ENCODE assay signal across 8 cellular contexts in genomic region chr20:45880988-45881788, GRCh38. TPM values are rescaled to one million over a fixed set of nuclear protein-coding genes. Genes with fewer than 3 reads are reported as not detected.
DNase-seq lines count a peak whose midpoint lies in the region; ATAC-seq, FAIRE-seq and TF ChIP-seq lines count a peak whose summit lies in the region.

TSS of gene ZSWIM1 (plus strand) at chr20:45881227. CDS start at chr20:45882593, 1,366 bp downstream.

- intact Hi-C loops in vagina (cut with DNase I): loop anchor here (10.0 kb wide), 1 partner anchor 66 kb away; the partner anchor contains the start of gene UBE2C

- TF ChIP-seq CTCF in astrocyte of the cerebellum (IDR thresholded peaks at IDR 0.05; ENCODE audit: low read depth, low read length, missing control alignments): no peak
- TF ChIP-seq CTCF in vagina (IDR thresholded peaks at IDR 0.05): no peak

- TF ChIP-seq POLR2A in vagina (IDR thresholded peaks at IDR 0.05): peak in 1 of 2 donors; percentile 50

- no peaks in the 10 kb centered on the region for H3K9me3 ChIP-seq in vagina

- no peaks in the 10 kb centered on the region for H3K27me3 ChIP-seq in vagina

- peaks cover 0 to 39% of the 10 kb centered on the region in 2 donors for H3K36me3 ChIP-seq in vagina

- in situ Hi-C loops in astrocyte of the cerebellum (cut with HindIII; ENCODE audit: low sequenced_read_pairs): no loop called here

- H3K4me1 ChIP-seq in vagina: peaks cover 29% of the 10 kb centered on the region

- FAIRE-seq in GM18507 (lab: Jason Lieb, UNC): peak; percentile 98

- DNase-seq in GM18507 (ENCODE audit: extremely low spot score, insufficient read length, low read depth): peak; percentile 93
- DNase-seq in NCI-H1930 (lab: John Stamatoyannopoulos, UW): peak; percentile 99
- DNase-seq in T-helper 22 cell (ENCODE audit: low read depth): peak; percentile 97
- DNase-seq in astrocyte of the cerebellum (ENCODE audit: low read depth): peak; percentile 99
- peak; percentile 100 for DNase-seq in hepatic stellate cell (ENCODE audit: low spot score)
- DNase-seq in putamen (ENCODE audit: low spot score): peak; percentile 99
- peak in 1 of 2 donors; percentile 100 for DNase-seq in vagina (ENCODE audit: extremely low spot score in 2 of 2)

- H3K27ac ChIP-seq in vagina: peak within 1 kb of the TSS; percentile 82

- peak; percentile 96 for ATAC-seq in HG02973 (IDR thresholded peaks at IDR 0.05; ENCODE audit: unreplicated experiment)

- peak within 1 kb of the TSS; percentile 64 for H3K4me3 ChIP-seq in astrocyte of the cerebellum (ENCODE audit: low read depth, low read length)
- peak within 1 kb of the TSS; percentile 60 to 80 for H3K4me3 ChIP-seq in vagina

RNA-seq across cellular contexts. Expression of gene ZSWIM1, which starts in this region (rescaled TPM):
- total RNA-seq in vagina: 4.2 TPM
